In genomic region chr7:149188213-149188612, GRCh38 we compare ENCODE assay signal across 1 cellular context.
TF ChIP-seq lines count a peak whose summit lies in the region.

No MANE protein-coding gene starts in this region.

TF ChIP-seq in HEK293, 187 proteins besides CTCF, POLR2A, EP300 and RAD21 (continued from another document):
- no peak for TF ChIP-seq ZNF560 (tag by site-specific recombination; IDR thresholded peaks at IDR 0.05; ENCODE audit: borderline replicate concordance)
- no peak for TF ChIP-seq ZNF18 (tag by site-specific recombination; IDR thresholded peaks at IDR 0.05)
